2 cellular contexts compared by ENCODE assay signal in genomic region chr10:52864459-52865106, GRCh38.
TF ChIP-seq lines count a peak whose summit lies in the region.

No MANE protein-coding gene starts in this region.

TF ChIP-seq in IMR-90, 13 proteins besides CTCF, POLR2A, EP300 and RAD21:
- TF ChIP-seq NFE2L2 (IDR thresholded peaks at IDR 0.05; ENCODE audit: low read depth, low read length), result peak; percentile 19; the same call in 1 of the 2 replicates
- TF ChIP-seq MXI1 (IDR thresholded peaks at IDR 0.05; ENCODE audit: borderline replicate concordance, low read depth, low read length), result peak; percentile 61; the same call in 1 of the 2 replicates
- TF ChIP-seq RFX5 (IDR thresholded peaks at IDR 0.05; ENCODE audit: low read depth, low read length), result no peak
- peak; percentile 6; the same call in 1 of the 2 replicates for TF ChIP-seq USF2 (IDR thresholded peaks at IDR 0.05; ENCODE audit: low read depth, low read length)
- no peak for TF ChIP-seq MAFK (IDR thresholded peaks at IDR 0.05; ENCODE audit: low read depth, low read length)
- peak; percentile 64; the same call in 1 of the 2 replicates for TF ChIP-seq CEBPB (IDR thresholded peaks at IDR 0.05; ENCODE audit: low read depth, low read length)
- TF ChIP-seq RCOR1 (IDR thresholded peaks at IDR 0.05; ENCODE audit: insufficient replicate concordance, low read length), result peak; percentile 81
- no peak for TF ChIP-seq CHD1 (IDR thresholded peaks at IDR 0.05; ENCODE audit: low read depth, low read length)
- peak; percentile 81 for TF ChIP-seq FOS (IDR thresholded peaks at IDR 0.05; ENCODE audit: low read depth, low read length)
- TF ChIP-seq MAZ (IDR thresholded peaks at IDR 0.05; ENCODE audit: borderline replicate concordance, low read depth, low read length), result no peak
- no peak for TF ChIP-seq ELK1 (IDR thresholded peaks at IDR 0.05; ENCODE audit: borderline replicate concordance, low read depth, low read length)
- TF ChIP-seq BHLHE40 (IDR thresholded peaks at IDR 0.05; ENCODE audit: low read depth, low read length), result peak; percentile 61

TF ChIP-seq in H1, 55 proteins besides CTCF, POLR2A, EP300 and RAD21:
- peak; percentile 35; the same call in 1 of the 2 replicates for TF ChIP-seq TCF12 (IDR thresholded peaks at IDR 0.05; ENCODE audit: low read depth, low read length)
- peak; percentile 92 for TF ChIP-seq TEAD4 (IDR thresholded peaks at IDR 0.05; ENCODE audit: low read depth, low read length)
- no peak for TF ChIP-seq TAF1 (IDR thresholded peaks at IDR 0.05; ENCODE audit: low read depth, low read length)
- TF ChIP-seq, protein P1, sequence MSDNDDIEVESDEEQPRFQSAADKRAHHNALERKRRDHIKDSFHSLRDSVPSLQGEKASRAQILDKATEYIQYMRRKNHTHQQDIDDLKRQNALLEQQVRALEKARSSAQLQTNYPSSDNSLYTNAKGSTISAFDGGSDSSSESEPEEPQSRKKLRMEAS (IDR thresholded peaks at IDR 0.05), result peak; percentile 79
- TF ChIP-seq E2F6 (IDR thresholded peaks at IDR 0.05), result peak; percentile 75
- no peak for TF ChIP-seq SP1 (IDR thresholded peaks at IDR 0.05; ENCODE audit: low read depth, low read length)
